ENCODE assay signal across 1 cellular context in genomic region chr19:15265214-15265613, GRCh38.
TF ChIP-seq lines count a peak whose summit lies in the region.

No MANE protein-coding gene starts in this region.

TF ChIP-seq in SK-N-SH, 30 proteins besides CTCF, POLR2A, EP300 and RAD21 (continued from another document):
- no peak for TF ChIP-seq JUND (IDR thresholded peaks at IDR 0.05)
- no peak for TF ChIP-seq SIN3A (IDR thresholded peaks at IDR 0.05; ENCODE audit: borderline replicate concordance, low read depth, low read length)
- no peak for TF ChIP-seq MXI1 (IDR thresholded peaks at IDR 0.05; ENCODE audit: low read depth, low read length)
- no peak for TF ChIP-seq TCF12 (IDR thresholded peaks at IDR 0.05)
- no peak for TF ChIP-seq EZH2phosphoT487 (IDR thresholded peaks at IDR 0.05; ENCODE audit: borderline replicate concordance, low read depth)
- TF ChIP-seq ELF1 (IDR thresholded peaks at IDR 0.05), result no peak
- TF ChIP-seq SMC3 (IDR thresholded peaks at IDR 0.05; ENCODE audit: low read depth, low read length), result no peak
- TF ChIP-seq GABPA (IDR thresholded peaks at IDR 0.05; ENCODE audit: low read depth), result no peak
- no peak for TF ChIP-seq IRF3 (IDR thresholded peaks at IDR 0.05; ENCODE audit: low read depth, low read length)
- TF ChIP-seq USF1 (IDR thresholded peaks at IDR 0.05; ENCODE audit: borderline replicate concordance, low read depth), result no peak
- no peak for TF ChIP-seq NFIC (IDR thresholded peaks at IDR 0.05; ENCODE audit: borderline replicate concordance)
- TF ChIP-seq POLR2AphosphoS5 (IDR thresholded peaks at IDR 0.05; ENCODE audit: low read depth, low read length), result no peak
- no peak for TF ChIP-seq FOSL2 (IDR thresholded peaks at IDR 0.05; ENCODE audit: borderline replicate concordance, low read depth)
- TF ChIP-seq MEF2A (IDR thresholded peaks at IDR 0.05; ENCODE audit: borderline replicate concordance, low read depth), result no peak
TF ChIP-seq in SK-N-SH: peak in this region for 0.
